17 cellular contexts compared by ENCODE assay signal in the genomic region with DNA sequence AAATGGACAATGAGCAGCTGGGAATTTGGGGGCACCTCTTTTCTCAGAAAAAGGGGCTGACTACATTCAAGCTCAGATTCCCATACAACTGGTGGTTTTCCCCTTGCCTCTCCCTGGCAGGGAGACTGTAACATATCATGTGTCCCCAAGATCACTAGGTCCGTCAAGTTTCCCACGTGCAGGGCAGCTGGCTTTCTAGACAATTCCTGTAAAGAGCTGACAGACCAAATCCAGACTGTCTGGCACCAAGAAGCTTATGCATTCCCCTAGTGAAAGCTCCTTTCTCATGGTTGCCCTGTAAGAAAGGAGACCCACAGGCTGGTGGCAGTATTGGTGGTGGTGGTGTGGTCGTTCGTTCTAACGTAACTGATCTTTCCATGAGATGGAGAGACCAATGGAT. TPM values are rescaled to one million over a fixed set of nuclear protein-coding genes. Genes with fewer than 3 reads are reported as not detected.
DNase-seq lines count a peak whose midpoint lies in the region; ATAC-seq, FAIRE-seq and TF ChIP-seq lines count a peak whose summit lies in the region.
"Had no signal": no experiment of that assay in that cellular context is flagged by ENCODE, and none has a peak within 500 bp of the region (broad histone marks: within the 10 kb centered on the region; RNA-seq: fewer than 3 reads in every experiment).

No MANE protein-coding gene starts in this region.

- H3K9me3 ChIP-seq in HepG2 (ENCODE audit: low read length) = no peaks in the 10 kb centered on the region
- no peaks in the 10 kb centered on the region for H3K9me3 ChIP-seq in right lobe of liver
- H3K9me3 ChIP-seq in endothelial cell of umbilical vein (replicated peaks; ENCODE audit: control insufficient read depth, insufficient read depth, low read length) = no peaks in the 10 kb centered on the region
- no peaks in the 10 kb centered on the region for H3K9me3 ChIP-seq in heart right ventricle

- intact Hi-C loops in HepG2 (cut with micrococcal nuclease; ENCODE audit: unreplicated experiment) = loop anchor here (1.0 kb wide), 3 partner anchors 137 to 351 kb away; no protein-coding TSS in a partner anchor
- intact Hi-C loops in right lobe of liver (cut with DNase I) = no loop called here
- intact Hi-C loops in endothelial cell of umbilical vein (cut with micrococcal nuclease) = loop anchor here (1.0 to 10.0 kb wide), 7 partner anchors 33 to 783 kb away; no protein-coding TSS in a partner anchor
- intact Hi-C loops in heart right ventricle (cut with DNase I) = loop anchor here in 2 of 10 donors (5.0 to 10.0 kb wide), 3 partner anchors 138 to 445 kb away; no protein-coding TSS in a partner anchor
- intact Hi-C loops in activated CD4-positive, alpha-beta memory T cell treated with anti-CD3 and anti-CD28 coated beads for 36 hours (cut with micrococcal nuclease) = no loop called here

- H3K36me3 Mint-ChIP-seq in WTC11 = peaks cover 26% of the 10 kb centered on the region
- H3K36me3 Mint-ChIP-seq in activated CD4-positive, alpha-beta memory T cell treated with anti-CD3 and anti-CD28 coated beads for 36 hours = peaks cover 16% of the 10 kb centered on the region

- no TSS peak for BruUV-seq in HepG2 (replicated peaks; lab: Mats Ljungman, UMichigan)
- BruUV-seq in endothelial cell of umbilical vein (replicated peaks; lab: Mats Ljungman, UMichigan) = no TSS peak

- TF ChIP-seq CTCF in HepG2 (CRISPR knock-in tag; IDR thresholded peaks at IDR 0.05) = no peak
- TF ChIP-seq CTCF in right lobe of liver (IDR thresholded peaks at IDR 0.05) = no peak
- TF ChIP-seq CTCF in WTC11 (IDR thresholded peaks at IDR 0.05) = no peak
- TF ChIP-seq CTCF in endothelial cell of umbilical vein (IDR thresholded peaks at IDR 0.05; ENCODE audit: extremely low read depth in 1 of 2, insufficient read depth in 1 of 2, low read depth in 1 of 2, low read length in 2 of 2) = no peak
- no peak for TF ChIP-seq CTCF in heart right ventricle (IDR thresholded peaks at IDR 0.05)

- ATAC-seq in HepG2 = no peak
- ATAC-seq in right lobe of liver = no peak
- peak; percentile 14; the same call in 1 of the 2 replicates for ATAC-seq in WTC11
- no peak for ATAC-seq in heart right ventricle

- CTCF ChIA-PET in HepG2 (lab: Yijun Ruan, JAX; ENCODE audit: low intra/inter-chr PET ratio, low total read pairs) (interaction anchor here (1.0 to 3.6 kb wide), 3 partner anchors 137 to 350 kb away, joined by 7 to 23 read pairs (median 15); no protein-coding TSS in a partner anchor), WTC11 (lab: Charles Lee) (interaction anchor here (0.7 to 6.2 kb wide), 27 partner anchors 11 to 783 kb away, joined by 3 to 74 read pairs (median 4); a partner anchor contains a TSS), endothelial cell of umbilical vein (lab: Charles Lee) (interaction anchor here (0.6 to 5.7 kb wide), 51 partner anchors 8 to 824 kb away, joined by 3 to 129 read pairs (median 4); no protein-coding TSS in a partner anchor)
- CTCF ChIA-PET in activated CD4-positive, alpha-beta memory T cell treated with anti-CD3 and anti-CD28 coated beads for 36 hours (lab: Charles Lee) = interaction anchor here (1.0 to 4.1 kb wide), 13 partner anchors 9 to 711 kb away, joined by 3 to 39 read pairs (median 4); no protein-coding TSS in a partner anchor

- H3K4me3 Mint-ChIP-seq in WTC11 = no peak overlapping the region
- H3K4me3 Mint-ChIP-seq in activated CD4-positive, alpha-beta memory T cell treated with anti-CD3 and anti-CD28 coated beads for 36 hours = no peak overlapping the region

- H3K79me2 ChIP-seq in HepG2 (ENCODE audit: insufficient read depth, low read length) = no peaks in the 10 kb centered on the region
- H3K79me2 ChIP-seq in endothelial cell of umbilical vein (ENCODE audit: control insufficient read depth, insufficient read depth, low read length) = no peaks in the 10 kb centered on the region

- no peak for FAIRE-seq in HepG2 (lab: Jason Lieb, UNC)
- FAIRE-seq in endothelial cell of umbilical vein (lab: Jason Lieb, UNC) = peak; percentile 40
- FAIRE-seq: GM19239 had no signal

- H3K36me3 ChIP-seq in HepG2 (replicated peaks in 1 of 2; ENCODE audit: control insufficient read depth in 1 of 2, insufficient read depth in 2 of 2, low read length in 2 of 2) (peaks cover 0 to 12% of the 10 kb centered on the region in 2 experiments; a peak in 3 of 5 replicates), right lobe of liver (no peaks in the 10 kb centered on the region), endothelial cell of umbilical vein (ENCODE audit: control insufficient read depth in 2 of 2, extremely low read depth in 1 of 2, insufficient read depth in 2 of 2, low read length in 2 of 2) (peaks cover 0 to 2% of the 10 kb centered on the region in 2 experiments), heart right ventricle (peaks cover 0 to 19% (median under 1%) of the 10 kb centered on the region in 9 donors)

- 84% methylated on average over 5 of the region's 5 CpGs for whole genome bisulfite sequencing in HepG2 (ENCODE audit: low lambda C conversion rate)
- 97% methylated on average over 3 of the region's 5 CpGs for WGBS in right lobe of liver (ENCODE audit: insufficient coverage, low coverage, low lambda C conversion rate, missing lambda C conversion rate)
- 76 to 87% methylated on average over 5 of the region's 5 CpGs for WGBS in heart right ventricle, 2 donors

- DNase-seq in HepG2 (ENCODE audit: low spot score) (no peak), right lobe of liver (no peak), WTC11 (ENCODE audit: low spot score) (no peak), endothelial cell of umbilical vein (ENCODE audit: low read depth, low spot score) (no peak), heart right ventricle (no peak), NCI-H1694 treated with DMSO at 0.1 percent for 48 hours (lab: John Stamatoyannopoulos, UW) (no peak)
- DNase-seq in activated CD4-positive, alpha-beta memory T cell treated with anti-CD3 and anti-CD28 coated beads for 36 hours = no peak
- DNase-seq: Calu3, DMS153, H7, NCI-H2029 treated with DMSO at 0.1 percent for 48 hours, NCI-H524 treated with DMSO at 0.1 percent for 48 hours, SHP77 treated with DMSO at 0.1 percent for 48 hours had no signal

- H3K9ac ChIP-seq in HepG2 (ENCODE audit: insufficient read depth, low read depth, low read length) (no peak overlapping the region), endothelial cell of umbilical vein (replicated peaks; ENCODE audit: extremely low read depth, insufficient read depth, low read length) (no peak overlapping the region)
- H3K9ac ChIP-seq: KMS-11 had no signal

- H3K4me1 ChIP-seq in HepG2 (ENCODE audit: insufficient read depth, low read length) (peaks cover 19% of the 10 kb centered on the region; the same call in 1 of the 2 replicates), right lobe of liver (no peaks in the 10 kb centered on the region), endothelial cell of umbilical vein (ENCODE audit: control insufficient read depth, extremely low read depth, insufficient read depth, low read length) (peaks cover 6% of the 10 kb centered on the region), heart right ventricle (peaks cover 0 to 17% (median 0%) of the 10 kb centered on the region in 9 donors)

- TF ChIP-seq EP300 in HepG2 (IDR thresholded peaks at IDR 0.05; ENCODE audit: low read depth in 2 of 2, low read length in 2 of 2) (no peak), HepG2 (CRISPR knock-in tag; IDR thresholded peaks at IDR 0.05; ENCODE audit: borderline replicate concordance) (no peak)

- dilution Hi-C loops in endothelial cell of umbilical vein (cut with MboI; ENCODE audit: extremely low pct_ligation_motif_present, low sequenced_read_pairs) = no loop called here

- in situ Hi-C loops in HepG2 (cut with HindIII; ENCODE audit: extremely low pct_ligation_motif_present, low pct_unique_long_range_greater_than_20kb) = loop anchor here (5.0 kb wide), 1 partner anchor 348 kb away; no protein-coding TSS in a partner anchor

- TF ChIP-seq POLR2A in HepG2 (IDR thresholded peaks at IDR 0.05; ENCODE audit: insufficient read depth in 1 of 2, low read depth in 2 of 2, low read length in 2 of 2) = no peak
- no peak for TF ChIP-seq POLR2A in right lobe of liver (IDR thresholded peaks at IDR 0.05)
- TF ChIP-seq POLR2A in endothelial cell of umbilical vein (IDR thresholded peaks at IDR 0.05; ENCODE audit: low read depth, low read length) = no peak

- no peak for TF ChIP-seq RAD21 in HepG2 (CRISPR knock-in tag; IDR thresholded peaks at IDR 0.05)

- no peaks in the 10 kb centered on the region for H3K27me3 Mint-ChIP-seq in WTC11 (ENCODE audit: low read depth)
- H3K27me3 Mint-ChIP-seq in activated CD4-positive, alpha-beta memory T cell treated with anti-CD3 and anti-CD28 coated beads for 36 hours = peaks cover 3% of the 10 kb centered on the region

- H3K27me3 ChIP-seq in HepG2 (ENCODE audit: control insufficient read depth in 1 of 2, insufficient read depth in 2 of 2, low read length in 2 of 2) (peaks cover 0 to 4% of the 10 kb centered on the region in 2 experiments; a peak in 1 of 5 replicates), right lobe of liver (no peaks in the 10 kb centered on the region), endothelial cell of umbilical vein (ENCODE audit: control insufficient read depth in 2 of 2, insufficient read depth in 2 of 2, low read length in 2 of 2) (no peaks in the 10 kb centered on the region), heart right ventricle (no peaks in the 10 kb centered on the region)

- H3K4me3 ChIP-seq in HepG2 (replicated peaks in 1 of 3; ENCODE audit: insufficient read depth in 1 of 3, low read depth in 2 of 3, low read length in 3 of 3) (no peak overlapping the region), right lobe of liver (no peak overlapping the region), endothelial cell of umbilical vein (replicated peaks in 1 of 3; ENCODE audit: insufficient read depth in 1 of 3, low read depth in 1 of 3, low read length in 3 of 3) (no peak overlapping the region), heart right ventricle (no peak overlapping the region)
- H3K4me3 ChIP-seq: PC-9, SK-N-MC had no signal

- H3K9me1 ChIP-seq in endothelial cell of umbilical vein (replicated peaks; ENCODE audit: control insufficient read depth, extremely low read depth, insufficient read depth, low read length) = no peaks in the 10 kb centered on the region

- H2AFZ ChIP-seq in HepG2 (ENCODE audit: low read length) (no peak overlapping the region), endothelial cell of umbilical vein (ENCODE audit: low read depth, low read length) (no peak overlapping the region)
- H2AFZ ChIP-seq: PC-9 had no signal

- peaks cover 11% of the 10 kb centered on the region for H3K9me3 Mint-ChIP-seq in WTC11
- no peaks in the 10 kb centered on the region for H3K9me3 Mint-ChIP-seq in activated CD4-positive, alpha-beta memory T cell treated with anti-CD3 and anti-CD28 coated beads for 36 hours

- no peak overlapping the region for H3K27ac Mint-ChIP-seq in WTC11
- no peak overlapping the region for H3K27ac Mint-ChIP-seq in activated CD4-positive, alpha-beta memory T cell treated with anti-CD3 and anti-CD28 coated beads for 36 hours

- H3K27ac ChIP-seq in HepG2 (ENCODE audit: extremely low read length, insufficient read depth, low read length) (no peak overlapping the region), right lobe of liver (no peak overlapping the region), endothelial cell of umbilical vein (ENCODE audit: insufficient read depth, low read depth, low read length) (no peak overlapping the region), heart right ventricle (no peak overlapping the region)
- H3K27ac ChIP-seq: KMS-11, PC-9, SK-N-MC had no signal

- H3K4me1 Mint-ChIP-seq in WTC11 = peaks cover 26% of the 10 kb centered on the region
- peaks cover 14% of the 10 kb centered on the region for H3K4me1 Mint-ChIP-seq in activated CD4-positive, alpha-beta memory T cell treated with anti-CD3 and anti-CD28 coated beads for 36 hours (ENCODE audit: low read depth)

- POLR2A ChIA-PET in HepG2 (lab: Yijun Ruan, JAX) (interaction anchor here (1.0 to 1.6 kb wide), 2 partner anchors 214 to 351 kb away, joined by 4 to 9 read pairs; no protein-coding TSS in a partner anchor), WTC11 (lab: Charles Lee) (interaction anchor here (0.9 kb wide), 1 partner anchor 68 kb away, joined by 3 read pairs; no protein-coding TSS in a partner anchor), endothelial cell of umbilical vein (lab: Charles Lee) (interaction anchor here (0.6 kb wide), 1 partner anchor 19 kb away, joined by 3 read pairs; no protein-coding TSS in a partner anchor)
- POLR2A ChIA-PET in activated CD4-positive, alpha-beta memory T cell treated with anti-CD3 and anti-CD28 coated beads for 36 hours (lab: Charles Lee) = interaction anchor here (0.6 kb wide), 1 partner anchor 31 kb away, joined by 4 read pairs; no protein-coding TSS in a partner anchor

- H4K20me1 ChIP-seq in HepG2 (ENCODE audit: insufficient read depth, low read length) (no peaks in the 10 kb centered on the region), endothelial cell of umbilical vein (replicated peaks; ENCODE audit: control insufficient read depth, extremely low read depth, insufficient read depth, low read length) (no peaks in the 10 kb centered on the region)

- no peak overlapping the region for H3K4me2 ChIP-seq in HepG2 (ENCODE audit: low read depth, low read length)
- H3K4me2 ChIP-seq in endothelial cell of umbilical vein (ENCODE audit: insufficient read depth, low read length) = no peak overlapping the region
- H3K4me2 ChIP-seq: KMS-11, PC-9 had no signal

RNA-seq across cellular contexts. Expression of a gene that starts 48.8 kb away (rescaled TPM):
- total RNA-seq in HepG2 (2016; rRNA removed; fragmentation: Illumina TruSeq; extraction: Trizol) (15.6 and 21.2 TPM in 2 replicates), right lobe of liver (1 to 10 TPM; 1.6 to 4.3 (median 3.4) TPM), WTC11 (2021) (13.6 to 19.6 TPM (median 14.7 TPM) in 3 replicates), endothelial cell of umbilical vein (8.2 and 8.9 TPM in 2 replicates), heart right ventricle (1 to 10 TPM; 4.3 to 7.8 (median 5.7) TPM)
- total RNA-seq in HepG2 (2016; cell fraction: cytosol; rRNA removed; fragmentation: Illumina TruSeq; extraction: Trizol; ENCODE audit: low read depth) = 5.0 and 7.1 TPM in 2 replicates
- total RNA-seq in HepG2 (2016; cell fraction: insoluble cytoplasmic fraction; rRNA removed; fragmentation: Illumina TruSeq; extraction: Trizol) = 18.0 and 20.6 TPM in 2 replicates
- total RNA-seq in HepG2 (2016; cell fraction: membrane; rRNA removed; fragmentation: Illumina TruSeq; extraction: Trizol) = 7.0 and 9.7 TPM in 2 replicates
- total RNA-seq in HepG2 (2016; cell fraction: nucleus; rRNA removed; fragmentation: Illumina TruSeq; extraction: Trizol) = 25.7 and 29.0 TPM in 2 replicates
- polyA plus RNA-seq in HepG2 (2011; rRNA removed) (11.8 and 12.2 TPM in 2 replicates), endothelial cell of umbilical vein (3.5 and 4.3 TPM in 2 replicates), heart right ventricle (10 to 100 TPM in 1 of 2 donors, 1 to 10 TPM in 1; 5.1 to 10.4 TPM)
- polyA plus RNA-seq in HepG2 (2011; cell fraction: cytosol; rRNA removed) = 4.0 and 5.9 TPM in 2 replicates
- 11.5 and 14.3 TPM in 2 replicates for polyA plus RNA-seq in HepG2 (2011; cell fraction: nucleus; rRNA removed)
- polyA plus RNA-seq in HepG2 (2012) = 11.8 and 15.7 TPM in 2 replicates
- 2.6 and 2.8 TPM in 2 replicates for polyA plus RNA-seq in HepG2 (2016; cell fraction: cytosol; fragmentation: Illumina TruSeq; extraction: Trizol; ENCODE audit: low read depth)
- 20.7 and 21.6 TPM in 2 replicates for polyA plus RNA-seq in HepG2 (2016; cell fraction: insoluble cytoplasmic fraction; fragmentation: Illumina TruSeq; extraction: Trizol; ENCODE audit: low read depth)
- 4.4 and 5.0 TPM in 2 replicates for polyA plus RNA-seq in HepG2 (2016; cell fraction: membrane; fragmentation: Illumina TruSeq; extraction: Trizol; ENCODE audit: low read depth)
- 29.8 and 30.6 TPM in 2 replicates for polyA plus RNA-seq in HepG2 (2016; cell fraction: nucleus; fragmentation: Illumina TruSeq; extraction: Trizol; ENCODE audit: insufficient read depth, low read depth)
- 5.8 and 11.7 TPM in 2 replicates for polyA minus RNA-seq in HepG2 (2011; rRNA and poly(A)+ RNA removed; ENCODE audit: low replicate concordance)
- polyA minus RNA-seq in HepG2 (2011; cell fraction: cytosol; rRNA and poly(A)+ RNA removed) = 2.6 and 4.5 TPM in 2 replicates
- polyA minus RNA-seq in HepG2 (2011; cell fraction: nucleus; rRNA and poly(A)+ RNA removed) = 34.9 and 67.8 TPM in 2 replicates
- polyA plus RNA-seq in endothelial cell of umbilical vein (2011; cell fraction: cytosol; rRNA removed) = 6.1 TPM in 2 replicates
- polyA plus RNA-seq in endothelial cell of umbilical vein (2011; cell fraction: nucleus; rRNA removed) = 22.7 and 24.2 TPM in 2 replicates
- 6.8 and 7.9 TPM in 2 replicates for polyA plus RNA-seq in endothelial cell of umbilical vein (2012)
- polyA minus RNA-seq in endothelial cell of umbilical vein = 7.6 and 8.6 TPM in 2 replicates
- polyA minus RNA-seq in endothelial cell of umbilical vein (2011; cell fraction: cytosol; rRNA and poly(A)+ RNA removed) = 5.1 TPM
- 17.6 and 27.2 TPM in 2 replicates for polyA minus RNA-seq in endothelial cell of umbilical vein (2011; cell fraction: nucleus; rRNA and poly(A)+ RNA removed)
- 10 to 100 TPM; 10.6 to 11.5 TPM for total RNA-seq in activated CD4-positive, alpha-beta memory T cell treated with anti-CD3 and anti-CD28 coated beads for 36 hours

Comparison
In these comparisons a context has a peak if more than half of its experiments do, and no peak if none do; other contexts are left out.
1. intact Hi-C loops: an anchor here in HepG2 (1.0 kb wide) and endothelial cell of umbilical vein (1.0 to 10.0 kb wide); none called in right lobe of liver and activated CD4-positive, alpha-beta memory T cell treated with anti-CD3 and anti-CD28 coated beads for 36 hours.